Comparison of ENCODE assay signal across 9 cellular contexts in the genomic region with DNA sequence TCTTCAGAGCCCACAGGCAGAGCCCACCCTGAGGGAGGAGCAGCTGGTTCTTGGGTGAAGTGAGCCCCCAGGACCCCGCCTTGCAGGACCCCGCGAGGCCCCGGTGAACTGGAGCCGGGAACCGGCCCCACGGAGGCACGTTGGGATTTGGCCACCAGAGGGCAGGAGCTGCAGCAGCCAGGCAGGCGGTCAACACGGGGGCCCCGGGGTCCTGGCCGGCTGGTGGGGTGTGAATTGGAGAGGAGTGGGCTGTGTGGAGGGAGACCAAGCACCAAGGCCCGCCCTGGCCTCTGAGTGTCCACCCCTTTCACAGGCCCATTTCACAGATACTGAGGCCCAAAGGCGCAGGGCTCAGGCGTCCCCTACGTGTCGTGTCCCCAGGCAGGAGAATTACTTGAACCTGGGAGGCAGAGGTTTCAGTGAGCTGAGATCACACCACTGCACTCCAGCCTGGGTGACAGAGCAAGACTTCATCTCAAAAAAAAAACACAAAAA. TPM values are rescaled to one million over a fixed set of nuclear protein-coding genes. Genes with fewer than 3 reads are reported as not detected.
DNase-seq lines count a peak whose midpoint lies in the region; ATAC-seq and TF ChIP-seq lines count a peak whose summit lies in the region.
"Had no signal": no experiment of that assay in that cellular context is flagged by ENCODE, and none has a peak within 500 bp of the region (broad histone marks: within the 10 kb centered on the region; RNA-seq: fewer than 3 reads in every experiment).

No MANE protein-coding gene starts in this region.

- H2AFZ ChIP-seq in DND-41 (ENCODE audit: low read depth, low read length) (no peak overlapping the region), KMS-11 (ENCODE audit: low read depth) (no peak overlapping the region), neural cell (ENCODE audit: low read depth, low read length) (no peak overlapping the region)

- H3K27ac ChIP-seq in DND-41 (ENCODE audit: low read length), result no peak overlapping the region; the same call in 1 of the 2 replicates
- H3K27ac ChIP-seq in KMS-11, result no peak overlapping the region
- no peak overlapping the region for H3K27ac ChIP-seq in neural cell (ENCODE audit: low read length)
- no peak overlapping the region for H3K27ac ChIP-seq in aorta (ENCODE audit: low read depth in 1 of 2, low read length in 2 of 2)

- peaks cover 11% of the 10 kb centered on the region for H3K4me1 ChIP-seq in DND-41 (ENCODE audit: insufficient read depth, low read length)
- H3K4me1 ChIP-seq in KMS-11 (ENCODE audit: low read depth, poor library complexity, severe bottlenecking), result peaks cover 6% of the 10 kb centered on the region
- no peaks in the 10 kb centered on the region for H3K4me1 ChIP-seq in aorta (ENCODE audit: control insufficient read depth in 1 of 2, insufficient read depth in 2 of 2, low read length in 2 of 2)

- TF ChIP-seq RAD21 in neural cell (conservative IDR thresholded peaks at IDR 0.05), result no peak

- H3K9me3 ChIP-seq in DND-41 (ENCODE audit: insufficient read depth, low read length, severe bottlenecking) (no peaks in the 10 kb centered on the region), neural cell (ENCODE audit: low read length) (no peaks in the 10 kb centered on the region), aorta (ENCODE audit: control insufficient read depth, low read length) (no peaks in the 10 kb centered on the region)

- intact Hi-C loops in aorta (cut with DNase I), result no loop called here

- TF ChIP-seq EP300 in neural cell (conservative IDR thresholded peaks at IDR 0.05; ENCODE audit: poor library complexity, severe bottlenecking), result no peak

- TF ChIP-seq CTCF in DND-41 (IDR thresholded peaks at IDR 0.05; ENCODE audit: borderline replicate concordance, extremely low read depth, low read length, poor library complexity, severe bottlenecking) (peak; percentile 66), KMS-11 (conservative IDR thresholded peaks at IDR 0.05; ENCODE audit: low read depth, low read length) (peak; percentile 58), cardiac fibroblast (IDR thresholded peaks at IDR 0.05; ENCODE audit: low read depth, low read length) (peak; percentile 76), neural cell (IDR thresholded peaks at IDR 0.05; ENCODE audit: poor library complexity, severe bottlenecking) (peak; percentile 30)

- 24 to 26% methylated on average over 17 of the region's 17 CpGs for WGBS in aorta, 2 donors

- no peak overlapping the region for H3K4me3 ChIP-seq in DND-41 (ENCODE audit: low read depth in 1 of 2, low read length in 2 of 2)
- H3K4me3 ChIP-seq in KMS-11 (IDR thresholded peaks at IDR 0.05; ENCODE audit: insufficient read depth, low read depth, low read length), result no peak overlapping the region
- H3K4me3 ChIP-seq in cardiac fibroblast (replicated peaks in 1 of 2; ENCODE audit: low read depth in 2 of 2, low read length in 2 of 2), result no peak overlapping the region
- no peak overlapping the region for H3K4me3 ChIP-seq in neural cell (ENCODE audit: low read length)
- no peak overlapping the region for H3K4me3 ChIP-seq in aorta (ENCODE audit: low read length in 2 of 2)
- H3K4me3 ChIP-seq: skin epidermis had no signal

- no peaks in the 10 kb centered on the region for H3K79me2 ChIP-seq in DND-41 (ENCODE audit: insufficient read depth, low read length)
- H3K79me2 ChIP-seq in KMS-11 (ENCODE audit: insufficient read depth, low read depth), result no peaks in the 10 kb centered on the region
- H3K79me2 ChIP-seq in neural cell (replicated peaks; ENCODE audit: insufficient read depth, low read length), result no peaks in the 10 kb centered on the region

- ATAC-seq in DND-41 (ENCODE audit: insufficient read depth, low read depth), result peak; percentile 41; the same call in 1 of the 3 replicates
- no peak for ATAC-seq in aorta (ENCODE audit: low FRiP score)

- H3K4me2 ChIP-seq in DND-41 (ENCODE audit: insufficient read depth, low read length) (no peak overlapping the region), KMS-11 (no peak overlapping the region), neural cell (ENCODE audit: low read length) (no peak overlapping the region)

- H3K36me3 ChIP-seq in DND-41 (ENCODE audit: insufficient read depth, low read length), result no peaks in the 10 kb centered on the region
- no peaks in the 10 kb centered on the region for H3K36me3 ChIP-seq in KMS-11 (ENCODE audit: insufficient read depth)
- H3K36me3 ChIP-seq in neural cell (ENCODE audit: insufficient read depth, low read length), result no peaks in the 10 kb centered on the region
- no peaks in the 10 kb centered on the region for H3K36me3 ChIP-seq in aorta (ENCODE audit: control insufficient read depth in 1 of 2, insufficient read depth in 2 of 2, low read length in 1 of 2)

- H3K9ac ChIP-seq in DND-41 (ENCODE audit: low read depth, low read length) (no peak overlapping the region), KMS-11 (no peak overlapping the region), neural cell (ENCODE audit: low read length) (no peak overlapping the region)

- no peaks in the 10 kb centered on the region for H3K9me2 ChIP-seq in neural cell (ENCODE audit: insufficient read depth, low read length)

- DNase-seq in DND-41 (no peak), cardiac fibroblast (ENCODE audit: low read depth in 2 of 2) (peak in 1 of 2 donors; percentile 26), COR-L47 (lab: John Stamatoyannopoulos, UW) (no peak), aorta (no peak), NOMO-1 treated with DMSO at 0.1 percent for 48 hours (lab: John Stamatoyannopoulos, UW; ENCODE audit: unreplicated experiment) (no peak), NCI-H1694 (lab: John Stamatoyannopoulos, UW) (no peak)

- H3F3A ChIP-seq in neural cell (ENCODE audit: insufficient read depth, low read length, poor library complexity, severe bottlenecking), result no peaks in the 10 kb centered on the region

- H4K20me1 ChIP-seq in DND-41 (ENCODE audit: insufficient read depth, low read length) (no peaks in the 10 kb centered on the region), KMS-11 (ENCODE audit: insufficient read depth) (no peaks in the 10 kb centered on the region), neural cell (ENCODE audit: insufficient read depth) (no peaks in the 10 kb centered on the region)

- H3K27me3 ChIP-seq in DND-41 (ENCODE audit: insufficient read depth, low read length, poor library complexity), result no peaks in the 10 kb centered on the region
- peaks cover 43% of the 10 kb centered on the region for H3K27me3 ChIP-seq in KMS-11 (ENCODE audit: insufficient read depth, low read depth)
- H3K27me3 ChIP-seq in neural cell (ENCODE audit: insufficient read depth, low read depth, low read length), result no peaks in the 10 kb centered on the region
- H3K27me3 ChIP-seq in aorta (ENCODE audit: control insufficient read depth in 1 of 2, insufficient read depth in 2 of 2, low read length in 1 of 2), result no peaks in the 10 kb centered on the region

TF ChIP-seq in neural cell, 6 proteins besides CTCF, POLR2A, EP300 and RAD21:
- TF ChIP-seq EZH2 (IDR thresholded peaks at IDR 0.05; ENCODE audit: borderline replicate concordance, insufficient read depth, low read length, poor library complexity, severe bottlenecking) (no peak), MXI1 (conservative IDR thresholded peaks at IDR 0.05; ENCODE audit: poor library complexity, severe bottlenecking) (no peak), TAF1 (IDR thresholded peaks at IDR 0.05; ENCODE audit: low read depth) (no peak), POLR2AphosphoS5 (IDR thresholded peaks at IDR 0.05) (no peak), SMC3 (conservative IDR thresholded peaks at IDR 0.05; ENCODE audit: poor library complexity) (no peak)
- TF ChIP-seq, protein P1, sequence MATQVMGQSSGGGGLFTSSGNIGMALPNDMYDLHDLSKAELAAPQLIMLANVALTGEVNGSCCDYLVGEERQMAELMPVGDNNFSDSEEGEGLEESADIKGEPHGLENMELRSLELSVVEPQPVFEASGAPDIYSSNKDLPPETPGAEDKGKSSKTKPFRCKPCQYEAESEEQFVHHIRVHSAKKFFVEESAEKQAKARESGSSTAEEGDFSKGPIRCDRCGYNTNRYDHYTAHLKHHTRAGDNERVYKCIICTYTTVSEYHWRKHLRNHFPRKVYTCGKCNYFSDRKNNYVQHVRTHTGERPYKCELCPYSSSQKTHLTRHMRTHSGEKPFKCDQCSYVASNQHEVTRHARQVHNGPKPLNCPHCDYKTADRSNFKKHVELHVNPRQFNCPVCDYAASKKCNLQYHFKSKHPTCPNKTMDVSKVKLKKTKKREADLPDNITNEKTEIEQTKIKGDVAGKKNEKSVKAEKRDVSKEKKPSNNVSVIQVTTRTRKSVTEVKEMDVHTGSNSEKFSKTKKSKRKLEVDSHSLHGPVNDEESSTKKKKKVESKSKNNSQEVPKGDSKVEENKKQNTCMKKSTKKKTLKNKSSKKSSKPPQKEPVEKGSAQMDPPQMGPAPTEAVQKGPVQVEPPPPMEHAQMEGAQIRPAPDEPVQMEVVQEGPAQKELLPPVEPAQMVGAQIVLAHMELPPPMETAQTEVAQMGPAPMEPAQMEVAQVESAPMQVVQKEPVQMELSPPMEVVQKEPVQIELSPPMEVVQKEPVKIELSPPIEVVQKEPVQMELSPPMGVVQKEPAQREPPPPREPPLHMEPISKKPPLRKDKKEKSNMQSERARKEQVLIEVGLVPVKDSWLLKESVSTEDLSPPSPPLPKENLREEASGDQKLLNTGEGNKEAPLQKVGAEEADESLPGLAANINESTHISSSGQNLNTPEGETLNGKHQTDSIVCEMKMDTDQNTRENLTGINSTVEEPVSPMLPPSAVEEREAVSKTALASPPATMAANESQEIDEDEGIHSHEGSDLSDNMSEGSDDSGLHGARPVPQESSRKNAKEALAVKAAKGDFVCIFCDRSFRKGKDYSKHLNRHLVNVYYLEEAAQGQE (IDR thresholded peaks at IDR 0.05; ENCODE audit: borderline replicate concordance), result no peak

RNA-seq across cellular contexts. Expression of gene DPEP1, which starts 2.2 kb away (rescaled TPM):
- polyA plus RNA-seq in neural cell (0.33 and 0.96 TPM in 2 replicates), aorta (1 to 10 TPM in 1 of 2 donors, not detected in 1; 8.5 TPM)
- not detected in 2 replicates for polyA minus RNA-seq in neural cell
- total RNA-seq in aorta, result not detected

RNA-seq across cellular contexts. Expression of gene CPNE7, which starts 40.1 kb away (rescaled TPM):
- polyA plus RNA-seq in neural cell (0.15 and 3.8 TPM in 2 replicates), aorta (under 1 TPM; 0.13 to 0.69 TPM)
- 1.5 TPM in 1 of 2 replicates, not detected in the other for polyA minus RNA-seq in neural cell
- total RNA-seq in aorta, result under 1 TPM; 0.13 to 0.66 TPM

RNA-seq across cellular contexts. Expression of gene CHMP1A, which starts 41.9 kb away (rescaled TPM):
- polyA plus RNA-seq in neural cell (113 and 150 TPM in 2 replicates), aorta (100 to 1,000 TPM in 1 of 2 donors, 10 to 100 TPM in 1; 45.5 to 112 TPM)
- 98.3 and 103 TPM in 2 replicates for polyA minus RNA-seq in neural cell
- total RNA-seq in aorta, result 10 to 100 TPM; 69.0 to 78.8 TPM

RNA-seq across cellular contexts. Expression of gene SPATA33, which starts 42.0 kb away (rescaled TPM):
- 16.0 and 24.8 TPM in 2 replicates for polyA plus RNA-seq in neural cell
- polyA minus RNA-seq in neural cell, result 11.7 and 13.0 TPM in 2 replicates
- 1 to 10 TPM; 6.5 to 8.6 TPM for total RNA-seq in aorta
- 10 to 100 TPM in 1 of 2 donors, 1 to 10 TPM in 1; 3.0 to 10.7 TPM for polyA plus RNA-seq in aorta

RNA-seq across cellular contexts. Expression of gene RPL13, which starts 55.2 kb away (rescaled TPM):
- polyA plus RNA-seq in neural cell, result 2,635 and 2,685 TPM in 2 replicates
- polyA minus RNA-seq in neural cell, result 1,181 and 1,234 TPM in 2 replicates
- 1,000 to 10,000 TPM; 1,505 to 1,678 TPM for total RNA-seq in aorta
- 1,000 to 10,000 TPM; 4,359 to 6,820 TPM for polyA plus RNA-seq in aorta
